Comparison of ENCODE assay signal across 1 cellular context in genomic region chr6:15401769-15402250, GRCh38.
TF ChIP-seq lines count a peak whose summit lies in the region.

No MANE protein-coding gene starts in this region.

TF ChIP-seq in GM23338, 12 proteins besides CTCF, POLR2A, EP300 and RAD21 (continued from another document):
- TF ChIP-seq ZNF462 (CRISPR knock-in tag; IDR thresholded peaks at IDR 0.05) (no peak), POLR2AphosphoS5 (IDR thresholded peaks at IDR 0.05; ENCODE audit: low read depth) (no peak), NANOG (IDR thresholded peaks at IDR 0.05; ENCODE audit: borderline replicate concordance) (no peak), EZH2phosphoT487 (IDR thresholded peaks at IDR 0.05; ENCODE audit: unreplicated experiment) (no peak), REST (IDR thresholded peaks at IDR 0.05; ENCODE audit: unreplicated experiment) (no peak), ZNF331 (CRISPR knock-in tag; IDR thresholded peaks at IDR 0.05; ENCODE audit: low read depth) (no peak), ZNF114 (CRISPR knock-in tag; IDR thresholded peaks at IDR 0.05) (no peak), EZH2 (IDR thresholded peaks at IDR 0.05; ENCODE audit: low read depth, unreplicated experiment) (no peak), ETS1 (IDR thresholded peaks at IDR 0.05) (no peak), CREB1 (CRISPR knock-in tag; IDR thresholded peaks at IDR 0.05; ENCODE audit: low read depth) (no peak), JUNB (IDR thresholded peaks at IDR 0.05; ENCODE audit: unreplicated experiment) (no peak)
